ENCODE assay signal across 16 cellular contexts in genomic region chr10:78856421-78856820, GRCh38.
A peak's percentile ranks its signal among the peaks of the same experiment; 100 is the strongest.
DNase-seq lines count a peak whose midpoint lies in the region; ATAC-seq lines count a peak whose summit lies in the region.
"Had no signal": no experiment of that assay in that cellular context is flagged by ENCODE, and none has a peak within 500 bp of the region (broad histone marks: within the 10 kb centered on the region; RNA-seq: fewer than 3 reads in every experiment).

No MANE protein-coding gene starts in this region.

- no peak overlapping the region for H3K4ac ChIP-seq in mesendoderm (ENCODE audit: low read depth, low read length)

- no peak overlapping the region for H3K9ac ChIP-seq in mesendoderm (ENCODE audit: low read length)

- intact Hi-C loops in left ventricle myocardium superior (cut with micrococcal nuclease) = no loop called here

- peak; percentile 42 for DNase-seq in activated CD8-positive, alpha-beta memory T cell treated with anti-CD3 and anti-CD28 coated beads for 24 hours
- no peak for DNase-seq in activated CD8-positive, alpha-beta memory T cell treated with anti-CD3 and anti-CD28 coated beads, Interleukin-2, amount 50 U/mL, for 48 hours
- DNase-seq in left ventricle myocardium superior = peak; percentile 92
- DNase-seq in occipital lobe (lab: John Stamatoyannopoulos, UW) = peak; percentile 72
- no peak for DNase-seq in mesendoderm
- DNase-seq in NCI-H345 treated with DMSO at 0.1 percent for 48 hours (lab: John Stamatoyannopoulos, UW; ENCODE audit: unreplicated experiment) = no peak
- DNase-seq: 8988T; activated CD8-positive, alpha-beta T cell treated with anti-CD3 and anti-CD28 coated beads for 36 hours; DMS79 treated with DMSO at 0.1 percent for 48 hours; glutamatergic neuron; MM.1S; NCI-H2029; NCI-H69; stimulated activated CD4-positive, alpha-beta T cell treated with anti-CD3 and anti-CD28 coated beads, Interleukin-1b, Interleukin-23, amount 100 ng/mL, for 48 hours had no signal

- no peak overlapping the region for H3K18ac ChIP-seq in mesendoderm (ENCODE audit: low read length)

- H3K4me2 ChIP-seq in mesendoderm (ENCODE audit: low read length) = no peak overlapping the region

- no peak overlapping the region for H2BK120ac ChIP-seq in mesendoderm (ENCODE audit: low read depth, low read length)

- H3K79me2 ChIP-seq in mesendoderm (ENCODE audit: control insufficient read depth, insufficient read depth, low read length) = no peaks in the 10 kb centered on the region

- H3K4me1 ChIP-seq in mesendoderm (ENCODE audit: control insufficient read depth, low read depth, low read length) = no peaks in the 10 kb centered on the region

- no peak overlapping the region for H3K23ac ChIP-seq in mesendoderm (ENCODE audit: low read length)

- no peaks in the 10 kb centered on the region for H3K36me3 ChIP-seq in mesendoderm (ENCODE audit: control insufficient read depth, insufficient read depth, low read length)

- no peak overlapping the region for H2AK5ac ChIP-seq in mesendoderm (ENCODE audit: low read length)

- H4K5ac ChIP-seq in mesendoderm (ENCODE audit: low read length) = no peak overlapping the region

- H2BK5ac ChIP-seq in mesendoderm (ENCODE audit: low read length) = no peak overlapping the region

- no peak overlapping the region for H3K4me3 ChIP-seq in mesendoderm (ENCODE audit: low read length)

- H2BK15ac ChIP-seq in mesendoderm (replicated peaks; ENCODE audit: low read depth) = no peak overlapping the region

- no peaks in the 10 kb centered on the region for H3K27me3 ChIP-seq in mesendoderm (ENCODE audit: insufficient read depth, low read length, poor library complexity)

- no peak overlapping the region for H4K8ac ChIP-seq in mesendoderm (ENCODE audit: low read depth, low read length)

- no CpG with 5 or more reads among the region's 1 CpG for WGBS in mesendoderm (ENCODE audit: extremely low coverage, insufficient coverage, low lambda C conversion rate)

- H3K79me1 ChIP-seq in mesendoderm (ENCODE audit: low read length) = no peaks in the 10 kb centered on the region

- H3K56ac ChIP-seq in mesendoderm (ENCODE audit: low read length) = no peak overlapping the region

- no peak overlapping the region for H3K27ac ChIP-seq in mesendoderm (ENCODE audit: low read depth, low read length)

- ATAC-seq in left ventricle myocardium superior (peak; percentile 98), GM19035 (IDR thresholded peaks at IDR 0.05; ENCODE audit: unreplicated experiment) (no peak), GM21390 (IDR thresholded peaks at IDR 0.05; ENCODE audit: unreplicated experiment) (no peak)
- ATAC-seq: activated CD8-positive, alpha-beta T cell treated with anti-CD3 and anti-CD28 coated beads for 36 hours had no signal

Comparison
In these comparisons a context has a peak if more than half of its experiments do, and no peak if none do; other contexts are left out.
1. DNase-seq: peak in activated CD8-positive, alpha-beta memory T cell treated with anti-CD3 and anti-CD28 coated beads for 24 hours (single experiment), left ventricle myocardium superior (single experiment) and occipital lobe (single experiment); none in activated CD8-positive, alpha-beta memory T cell treated with anti-CD3 and anti-CD28 coated beads, Interleukin-2, amount 50 U/mL, for 48 hours (single experiment), mesendoderm (single experiment) and NCI-H345 treated with DMSO at 0.1 percent for 48 hours (single experiment).